15 cellular contexts compared by ENCODE assay signal in the genomic region with DNA sequence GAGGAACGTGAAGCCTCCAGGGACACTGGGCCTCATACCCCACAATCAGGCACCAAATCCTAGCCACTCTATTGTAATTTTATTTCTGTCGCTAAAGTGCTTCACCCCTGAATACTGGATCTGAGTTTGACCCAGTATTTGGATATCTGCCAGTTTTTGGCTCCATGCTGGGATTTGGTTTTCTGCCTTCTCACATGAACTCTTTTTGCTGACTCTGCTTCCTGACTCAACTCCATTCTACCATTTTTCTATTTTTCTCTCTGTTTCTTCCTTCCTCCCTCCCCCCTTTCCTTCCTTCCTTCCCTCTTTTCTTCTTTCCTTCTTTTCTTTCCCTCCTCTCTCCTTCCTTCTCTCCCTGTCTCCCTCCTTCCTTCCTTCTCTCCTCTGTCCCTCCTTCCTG.
"Had no signal": no experiment of that assay in that cellular context is flagged by ENCODE, and none has a peak within 500 bp of the region (broad histone marks: within the 10 kb centered on the region; RNA-seq: fewer than 3 reads in every experiment).

No MANE protein-coding gene starts in this region.

- H3K4me2 ChIP-seq: smooth muscle cell had no signal

- H3K27me3 ChIP-seq: upper lobe of left lung, uterus had no signal

- DNase-seq: esophagus squamous epithelium; foreskin fibroblast; glutamatergic neuron; islet precursor cell; mucosa of descending colon; naive thymus-derived CD8-positive, alpha-beta T cell; stimulated activated CD4-positive, alpha-beta T cell treated with anti-CD3 and anti-CD28 coated beads, Interleukin-4, amount 100 ng/mL, for 1 hour; stimulated activated CD8-positive, alpha-beta memory T cell treated with anti-CD3 and anti-CD28 coated beads, Interleukin-4, amount 100 ng/mL, for 48 hours; tibial artery; upper lobe of left lung; uterus had no signal

- H3K9me3 ChIP-seq: esophagus squamous epithelium, gastroesophageal sphincter, mucosa of descending colon, tibial artery, upper lobe of left lung, uterus had no signal

- H3K36me3 ChIP-seq: esophagus squamous epithelium, gastroesophageal sphincter, tibial artery, upper lobe of left lung, uterus had no signal

- H3K4me3 ChIP-seq: esophagus squamous epithelium, gastroesophageal sphincter, mucosa of descending colon, smooth muscle cell, tibial artery, upper lobe of left lung, uterus had no signal

- H3K27ac ChIP-seq: esophagus squamous epithelium, gastroesophageal sphincter, tibial artery, upper lobe of left lung, uterus had no signal

- ATAC-seq: gastroesophageal sphincter; left lobe of liver; mucosa of descending colon; naive thymus-derived CD8-positive, alpha-beta T cell; stimulated activated memory B cell treated with anti-CD40 and anti-IgM and Interleukin-4, amounts not matched to agents 10 μg/mL and 1 μg/mL and 100 μg/mL, for 72 hours had no signal

- H3K4me1 ChIP-seq: esophagus squamous epithelium, gastroesophageal sphincter, tibial artery, upper lobe of left lung, uterus had no signal
